ENCODE assay signal across 33 cellular contexts in genomic region chr6:132693478-132693877, GRCh38. TPM values are rescaled to one million over a fixed set of nuclear protein-coding genes. Genes with fewer than 3 reads are reported as not detected.
DNase-seq lines count a peak whose midpoint lies in the region; ATAC-seq and TF ChIP-seq lines count a peak whose summit lies in the region.
"Had no signal": no experiment of that assay in that cellular context is flagged by ENCODE, and none has a peak within 500 bp of the region (broad histone marks: within the 10 kb centered on the region; RNA-seq: fewer than 3 reads in every experiment).

No MANE protein-coding gene starts in this region.

- no peak for ATAC-seq in GM18520 (IDR thresholded peaks at IDR 0.05; ENCODE audit: unreplicated experiment)
- ATAC-seq in GM21526 (IDR thresholded peaks at IDR 0.05; ENCODE audit: low FRiP score, unreplicated experiment): no peak
- no peak for ATAC-seq in HG03139 (IDR thresholded peaks at IDR 0.05; ENCODE audit: unreplicated experiment)
- ATAC-seq: activated CD4-positive, CD25-positive, alpha-beta regulatory T cell treated with anti-CD3 and anti-CD28 coated beads, Interleukin-2, amount 50 U/mL, for 24 hours; K562 had no signal

- H2AFZ ChIP-seq in osteoblast (ENCODE audit: low read length): no peak overlapping the region
- H2AFZ ChIP-seq: parathyroid adenoma had no signal

- no peaks in the 10 kb centered on the region for H3K79me2 ChIP-seq in osteoblast (ENCODE audit: insufficient read depth, low read length)
- H3K79me2 ChIP-seq: parathyroid adenoma had no signal

- H3K27me3 ChIP-seq in osteoblast (ENCODE audit: insufficient read depth, low read length): no peaks in the 10 kb centered on the region
- H3K27me3 ChIP-seq: stomach, tibial artery had no signal

- H3K4me1 ChIP-seq in osteoblast (ENCODE audit: insufficient read depth, low read length): no peaks in the 10 kb centered on the region
- H3K4me1 ChIP-seq: parathyroid adenoma had no signal

- H3K27ac ChIP-seq in 22Rv1 (peak overlapping the region; percentile 77), osteoblast (ENCODE audit: low read depth, low read length) (no peak overlapping the region)
- H3K27ac ChIP-seq: parathyroid adenoma, RWPE1, SK-N-MC, tibial artery had no signal

- TF ChIP-seq CTCF in 22Rv1 (IDR thresholded peaks at IDR 0.05) (no peak), fibroblast of mammary gland (conservative IDR thresholded peaks at IDR 0.05; ENCODE audit: control insufficient read depth, insufficient read depth, low read depth, low read length) (no peak), osteoblast (IDR thresholded peaks at IDR 0.05; ENCODE audit: extremely low read depth, low read depth, low read length) (no peak)

- H3K4me3 ChIP-seq in fibroblast of mammary gland (ENCODE audit: control insufficient read depth, low read depth, low read length) (no peak overlapping the region), osteoblast (ENCODE audit: insufficient read depth, low read length) (no peak overlapping the region)
- H3K4me3 ChIP-seq: K562, SK-N-MC, stomach, tibial artery had no signal

- no peaks in the 10 kb centered on the region for H3K36me3 ChIP-seq in osteoblast (ENCODE audit: insufficient read depth, low read length)
- H3K36me3 ChIP-seq: stomach, tibial artery had no signal

- DNase-seq in amniotic epithelial cell (ENCODE audit: low read depth) (peak; percentile 82), fibroblast of mammary gland (ENCODE audit: low read depth) (peak; percentile 61), osteoblast (ENCODE audit: insufficient read length, low spot score, missing footprints) (peak; percentile 36), MV-4-11 (lab: John Stamatoyannopoulos, UW) (no peak)
- DNase-seq: ACHN; activated CD4-positive, alpha-beta memory T cell treated with anti-CD3 and anti-CD28 coated beads for 36 hours; activated CD8-positive, alpha-beta memory T cell treated with anti-CD3 and anti-CD28 coated beads, Interleukin-2, amount 50 U/mL, for 4 hours; activated naive CD4-positive, alpha-beta T cell treated with anti-CD3 and anti-CD28 coated beads, Interleukin-2, amount 10 ng/mL, durations not matched to agents 7 days and 5 days; DMS53; head of caudate nucleus; kidney; NCI-H1436; NCI-H2107; NCI-H446 treated with DMSO at 0.1 percent for 48 hours; NCI-H82; stimulated activated CD8-positive, alpha-beta memory T cell treated with anti-CD3 and anti-CD28 coated beads, Interleukin-4, amount 100 ng/mL, for 48 hours; stomach; tibial artery had no signal

- H3K4me2 ChIP-seq in osteoblast (ENCODE audit: insufficient read depth, low read length): no peak overlapping the region

- H4K20me1 ChIP-seq in osteoblast (ENCODE audit: insufficient read depth, low read length): no peaks in the 10 kb centered on the region

- H3K9me3 ChIP-seq in osteoblast (ENCODE audit: low read depth, low read length): no peaks in the 10 kb centered on the region

RNA-seq across cellular contexts. Expression of gene VNN1, which starts 20.4 kb away (rescaled TPM):
- under 0.01 TPM in 1 of 2 replicates, not detected in the other for total RNA-seq in osteoblast
- total RNA-seq: activated CD4-positive, alpha-beta memory T cell treated with anti-CD3 and anti-CD28 coated beads for 36 hours; G401; H1; K562; lung microvascular endothelial cell had no signal

RNA-seq across cellular contexts. Expression of gene TAAR1, which starts 34.5 kb away (rescaled TPM):
- total RNA-seq in osteoblast: not detected in 2 replicates
- total RNA-seq: activated CD4-positive, alpha-beta memory T cell treated with anti-CD3 and anti-CD28 coated beads for 36 hours; dermis microvascular lymphatic vessel endothelial cell; G401; H1; HT-29; K562; kidney; lung microvascular endothelial cell; skeletal muscle tissue had no signal
